In genomic region chrX:99603076-99603814, GRCh38 we compare ENCODE assay signal across 17 cellular contexts.
DNase-seq lines count a peak whose midpoint lies in the region; ATAC-seq and FAIRE-seq lines count a peak whose summit lies in the region.
"Had no signal": no experiment of that assay in that cellular context is flagged by ENCODE, and none has a peak within 500 bp of the region (broad histone marks: within the 10 kb centered on the region; RNA-seq: fewer than 3 reads in every experiment).

No MANE protein-coding gene starts in this region.

- H3K4me3 Mint-ChIP-seq in activated CD4-positive, alpha-beta T cell treated with anti-CD3 and anti-CD28 coated beads, Interleukin-2, amount 10 ng/mL, durations not matched to agents 7 days and 5 days = no peak overlapping the region

- no peaks in the 10 kb centered on the region for H3K36me3 Mint-ChIP-seq in activated CD4-positive, alpha-beta T cell treated with anti-CD3 and anti-CD28 coated beads, Interleukin-2, amount 10 ng/mL, durations not matched to agents 7 days and 5 days (ENCODE audit: low read depth)

- POLR2A ChIA-PET in activated CD4-positive, alpha-beta T cell treated with anti-CD3 and anti-CD28 coated beads, Interleukin-2, amount 10 ng/mL, durations not matched to agents 7 days and 5 days (lab: Charles Lee) = no interaction called here

- no peak overlapping the region for H3K27ac Mint-ChIP-seq in activated CD4-positive, alpha-beta T cell treated with anti-CD3 and anti-CD28 coated beads, Interleukin-2, amount 10 ng/mL, durations not matched to agents 7 days and 5 days

- H3K27ac ChIP-seq in HUES48 (ENCODE audit: low read depth, low read length) (peak overlapping the region; percentile 70), iPS-18a (ENCODE audit: low read length) (peak overlapping the region; percentile 68)

- no peaks in the 10 kb centered on the region for H3K36me3 ChIP-seq in HUES48 (ENCODE audit: control insufficient read depth, insufficient read depth, low read length)
- H3K36me3 ChIP-seq in iPS-18a (ENCODE audit: control insufficient read depth, low read depth, low read length) = no peaks in the 10 kb centered on the region

- no peak for DNase-seq in RCC 7860 (ENCODE audit: low spot score)
- no peak for DNase-seq in NCI-H187 treated with DMSO at 0.1 percent for 48 hours (lab: John Stamatoyannopoulos, UW)
- no peak for DNase-seq in NCI-H526 treated with DMSO at 0.1 percent for 48 hours (lab: John Stamatoyannopoulos, UW)
- no peak for DNase-seq in activated CD4-positive, alpha-beta T cell treated with anti-CD3 and anti-CD28 coated beads, Interleukin-2, amount 10 ng/mL, durations not matched to agents 7 days and 5 days
- DNase-seq: ACHN, C1 segment of cervical spinal cord, DMS79 treated with DMSO at 0.1 percent for 48 hours, NCI-H1417, NCI-H1930, NCI-H345, NCI-H69, Right ventricle myocardium superior, SW 1271 had no signal

- H3K27me3 ChIP-seq in HUES48 (ENCODE audit: control insufficient read depth, insufficient read depth, low read length) (no peaks in the 10 kb centered on the region), iPS-18a (ENCODE audit: control insufficient read depth, insufficient read depth, low read length) (no peaks in the 10 kb centered on the region)

- H3K4me1 Mint-ChIP-seq in activated CD4-positive, alpha-beta T cell treated with anti-CD3 and anti-CD28 coated beads, Interleukin-2, amount 10 ng/mL, durations not matched to agents 7 days and 5 days = no peaks in the 10 kb centered on the region

- FAIRE-seq in RCC 7860 (lab: Jason Lieb, UNC) = peak; percentile 12
- FAIRE-seq: G401.6 had no signal

- peaks cover 36% of the 10 kb centered on the region for H3K4me1 ChIP-seq in HUES48 (ENCODE audit: control insufficient read depth, insufficient read depth, low read length)
- peaks cover 21% of the 10 kb centered on the region for H3K4me1 ChIP-seq in iPS-18a (ENCODE audit: control insufficient read depth, low read depth, low read length)

- CTCF ChIA-PET in activated CD4-positive, alpha-beta T cell treated with anti-CD3 and anti-CD28 coated beads, Interleukin-2, amount 10 ng/mL, durations not matched to agents 7 days and 5 days (lab: Charles Lee) = no interaction called here

- H3K9ac ChIP-seq in HUES48 (ENCODE audit: low read depth, low read length) (peak overlapping the region; percentile 35; the same call in 1 of the 2 replicates), iPS-18a (ENCODE audit: low read length) (no peak overlapping the region)

- H3K9me3 ChIP-seq in HUES48 (ENCODE audit: control insufficient read depth, insufficient read depth, low read length) (no peaks in the 10 kb centered on the region), iPS-18a (ENCODE audit: control insufficient read depth, low read depth, low read length) (no peaks in the 10 kb centered on the region)

- ATAC-seq in GM21367 (IDR thresholded peaks at IDR 0.05; ENCODE audit: unreplicated experiment) = no peak

- H3K9me3 Mint-ChIP-seq in activated CD4-positive, alpha-beta T cell treated with anti-CD3 and anti-CD28 coated beads, Interleukin-2, amount 10 ng/mL, durations not matched to agents 7 days and 5 days = no peaks in the 10 kb centered on the region

- H3K27me3 Mint-ChIP-seq in activated CD4-positive, alpha-beta T cell treated with anti-CD3 and anti-CD28 coated beads, Interleukin-2, amount 10 ng/mL, durations not matched to agents 7 days and 5 days = no peaks in the 10 kb centered on the region

- H3K4me3 ChIP-seq in HUES48 (ENCODE audit: low read depth, low read length) = peak overlapping the region; percentile 40
- peak overlapping the region; percentile 42 for H3K4me3 ChIP-seq in iPS-18a (ENCODE audit: low read length)
